1 cellular context compared by ENCODE assay signal in genomic region chr15:65304393-65305143, GRCh38.
TF ChIP-seq lines count a peak whose summit lies in the region.

Gene RNU5B-1, plus strand, starts transcription at chr15:65304677.

TF ChIP-seq in HepG2, 621 proteins besides CTCF, POLR2A, EP300 and RAD21 (continued from another document and continues in another):
- peak; percentile 39; the same call in 1 of the 2 replicates for TF ChIP-seq AKNA (CRISPR knock-in tag; IDR thresholded peaks at IDR 0.05; ENCODE audit: borderline replicate concordance)
- TF ChIP-seq ZNF160 (CRISPR knock-in tag; IDR thresholded peaks at IDR 0.05) = peak; percentile 60; the same call in 1 of the 2 replicates
- peak; percentile 100 for TF ChIP-seq SNAPC5 (CRISPR knock-in tag; IDR thresholded peaks at IDR 0.05; ENCODE audit: borderline replicate concordance)
- no peak for TF ChIP-seq EZH2 (conservative IDR thresholded peaks at IDR 0.05; ENCODE audit: low read depth, low read length)
- TF ChIP-seq HBP1 (CRISPR knock-in tag; IDR thresholded peaks at IDR 0.05; ENCODE audit: low read depth) = peak; percentile 47; the same call in 1 of the 2 replicates
- no peak for TF ChIP-seq SP1 (IDR thresholded peaks at IDR 0.05)
- TF ChIP-seq SP1 (CRISPR knock-in tag; IDR thresholded peaks at IDR 0.05) = no peak; the same call in 1 of the 2 replicates
- peak; percentile 37; the same call in 1 of the 2 replicates for TF ChIP-seq KMT2A (CRISPR knock-in tag; IDR thresholded peaks at IDR 0.05)
- TF ChIP-seq FOXK1 (CRISPR knock-in tag; IDR thresholded peaks at IDR 0.05; ENCODE audit: borderline replicate concordance, low read depth) = no peak
- no peak for TF ChIP-seq RNF219 (CRISPR knock-in tag; IDR thresholded peaks at IDR 0.05)
- TF ChIP-seq CREM (IDR thresholded peaks at IDR 0.05) = peak; percentile 84
- no peak for TF ChIP-seq CREM (CRISPR knock-in tag; IDR thresholded peaks at IDR 0.05)
- 0 out of 2 replicates have a peak, but pooled peaks have one; percentile 79 for TF ChIP-seq ZNF672 (CRISPR knock-in tag; IDR thresholded peaks at IDR 0.05)
- TF ChIP-seq SAP130 (CRISPR knock-in tag; IDR thresholded peaks at IDR 0.05; ENCODE audit: low read depth) = peak; percentile 65
- 0 out of 2 replicates have a peak, but pooled peaks have one; percentile 42 for TF ChIP-seq JDP2 (CRISPR knock-in tag; IDR thresholded peaks at IDR 0.05; ENCODE audit: borderline replicate concordance)
- TF ChIP-seq RFXANK (CRISPR knock-in tag; IDR thresholded peaks at IDR 0.05) = peak; percentile 92; the same call in 1 of the 2 replicates
- TF ChIP-seq ZNF720 (CRISPR knock-in tag; IDR thresholded peaks at IDR 0.05) = no peak
- TF ChIP-seq RELA (CRISPR knock-in tag; IDR thresholded peaks at IDR 0.05) = no peak
- peak; percentile 84; the same call in 1 of the 2 replicates for TF ChIP-seq ZNF20 (CRISPR knock-in tag; IDR thresholded peaks at IDR 0.05)
- TF ChIP-seq ZBTB7B (CRISPR knock-in tag; IDR thresholded peaks at IDR 0.05) = peak; percentile 53
- no peak for TF ChIP-seq ZNF879 (CRISPR knock-in tag; IDR thresholded peaks at IDR 0.05)
- TF ChIP-seq MED13 (CRISPR knock-in tag; IDR thresholded peaks at IDR 0.05) = peak; percentile 51; the same call in 1 of the 2 replicates
- 0 out of 2 replicates have a peak, but pooled peaks have one; percentile 54 for TF ChIP-seq CSRNP2 (CRISPR knock-in tag; conservative IDR thresholded peaks at IDR 0.05; ENCODE audit: low read depth)
- peak; percentile 61 for TF ChIP-seq UBTF (CRISPR knock-in tag; IDR thresholded peaks at IDR 0.05)
- TF ChIP-seq TOE1 (CRISPR knock-in tag; IDR thresholded peaks at IDR 0.05) = peak; percentile 98; the same call in 1 of the 2 replicates
- TF ChIP-seq E2F2 (CRISPR knock-in tag; IDR thresholded peaks at IDR 0.05; ENCODE audit: borderline replicate concordance) = 0 out of 2 replicates have a peak, but pooled peaks have one; percentile 63
- 0 out of 2 replicates have a peak, but pooled peaks have one; percentile 24 for TF ChIP-seq MXD4 (CRISPR knock-in tag; IDR thresholded peaks at IDR 0.05)
- TF ChIP-seq, protein P1, sequence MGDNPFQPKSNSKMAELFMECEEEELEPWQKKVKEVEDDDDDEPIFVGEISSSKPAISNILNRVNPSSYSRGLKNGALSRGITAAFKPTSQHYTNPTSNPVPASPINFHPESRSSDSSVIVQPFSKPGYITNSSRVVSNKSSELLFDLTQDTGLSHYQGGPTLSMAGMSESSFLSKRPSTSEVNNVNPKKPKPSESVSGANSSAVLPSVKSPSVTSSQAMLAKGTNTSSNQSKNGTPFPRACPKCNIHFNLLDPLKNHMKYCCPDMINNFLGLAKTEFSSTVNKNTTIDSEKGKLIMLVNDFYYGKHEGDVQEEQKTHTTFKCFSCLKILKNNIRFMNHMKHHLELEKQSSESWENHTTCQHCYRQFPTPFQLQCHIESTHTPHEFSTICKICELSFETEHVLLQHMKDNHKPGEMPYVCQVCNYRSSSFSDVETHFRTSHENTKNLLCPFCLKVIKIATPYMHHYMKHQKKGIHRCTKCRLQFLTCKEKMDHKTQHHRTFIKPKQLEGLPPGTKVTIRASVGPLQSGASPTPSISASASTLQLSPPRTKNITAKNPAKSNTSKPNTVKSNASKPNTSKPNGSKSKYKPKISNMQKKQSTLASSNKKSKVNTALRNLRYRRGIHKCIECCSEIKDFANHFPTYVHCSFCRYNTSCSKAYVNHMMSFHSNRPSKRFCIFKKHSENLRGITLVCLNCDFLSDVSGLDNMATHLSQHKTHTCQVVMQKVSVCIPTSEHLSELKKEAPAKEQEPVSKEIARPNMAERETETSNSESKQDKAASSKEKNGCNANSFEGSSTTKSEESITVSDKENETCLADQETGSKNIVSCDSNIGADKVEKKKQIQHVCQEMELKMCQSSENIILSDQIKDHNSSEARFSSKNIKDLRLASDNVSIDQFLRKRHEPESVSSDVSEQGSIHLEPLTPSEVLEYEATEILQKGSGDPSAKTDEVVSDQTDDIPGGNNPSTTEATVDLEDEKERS (CRISPR knock-in tag; IDR thresholded peaks at IDR 0.05) = peak; percentile 46; the same call in 1 of the 2 replicates
- no peak for TF ChIP-seq CENPX (CRISPR knock-in tag; IDR thresholded peaks at IDR 0.05)
- TF ChIP-seq ARHGAP35 (CRISPR knock-in tag; IDR thresholded peaks at IDR 0.05; ENCODE audit: borderline replicate concordance) = no peak
- TF ChIP-seq, protein P2, sequence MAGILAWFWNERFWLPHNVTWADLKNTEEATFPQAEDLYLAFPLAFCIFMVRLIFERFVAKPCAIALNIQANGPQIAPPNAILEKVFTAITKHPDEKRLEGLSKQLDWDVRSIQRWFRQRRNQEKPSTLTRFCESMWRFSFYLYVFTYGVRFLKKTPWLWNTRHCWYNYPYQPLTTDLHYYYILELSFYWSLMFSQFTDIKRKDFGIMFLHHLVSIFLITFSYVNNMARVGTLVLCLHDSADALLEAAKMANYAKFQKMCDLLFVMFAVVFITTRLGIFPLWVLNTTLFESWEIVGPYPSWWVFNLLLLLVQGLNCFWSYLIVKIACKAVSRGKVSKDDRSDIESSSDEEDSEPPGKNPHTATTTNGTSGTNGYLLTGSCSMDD (CRISPR knock-in tag; IDR thresholded peaks at IDR 0.05) = no peak
- TF ChIP-seq ZNF770 (CRISPR knock-in tag; IDR thresholded peaks at IDR 0.05) = 0 out of 2 replicates have a peak, but pooled peaks have one; percentile 26
- peak; percentile 54; the same call in 1 of the 2 replicates for TF ChIP-seq ZNF430 (CRISPR knock-in tag; IDR thresholded peaks at IDR 0.05)
- TF ChIP-seq ZNF317 (CRISPR knock-in tag; IDR thresholded peaks at IDR 0.05) = peak; percentile 50; the same call in 1 of the 2 replicates
- TF ChIP-seq HNF4A (CRISPR knock-in tag; IDR thresholded peaks at IDR 0.05) = peak; percentile 20; the same call in 1 of the 2 replicates
- TF ChIP-seq ZNF263 (CRISPR knock-in tag; IDR thresholded peaks at IDR 0.05) = no peak
